In the genomic region with DNA sequence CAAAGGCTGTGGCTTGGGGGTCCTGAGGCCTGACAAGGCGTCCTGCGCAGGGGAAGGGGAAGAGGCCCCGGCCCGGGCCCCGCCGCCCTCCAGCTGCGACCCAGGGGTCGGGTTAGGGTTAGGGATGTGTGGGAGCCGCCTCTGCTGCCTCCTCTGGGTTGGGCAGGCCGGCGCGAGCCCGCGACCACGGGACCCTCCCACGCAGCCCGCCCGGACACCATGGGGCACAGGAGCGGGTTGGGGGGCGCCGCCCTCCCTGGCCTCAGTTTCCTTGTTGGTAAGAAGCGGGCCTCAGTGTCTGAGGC, we compare ENCODE assay signal across 8 cellular contexts. TPM values are rescaled to one million over a fixed set of nuclear protein-coding genes. Genes with fewer than 3 reads are reported as not detected.
DNase-seq lines count a peak whose midpoint lies in the region; ATAC-seq and TF ChIP-seq lines count a peak whose summit lies in the region.

No MANE protein-coding gene starts in this region.

- H3K36me3 Mint-ChIP-seq in CD8-positive, alpha-beta memory T cell = peaks cover 0 to 30% (median under 1%) of the 10 kb centered on the region in 3 donors

- intact Hi-C loops in left colon (cut with DNase I, micrococcal nuclease) = no loop called here
- intact Hi-C loops in transverse colon (cut with DNase I; ENCODE audit: low total_unique reads) = loop anchor here (2.0 kb wide), 1 partner anchor 28 kb away; no protein-coding TSS in a partner anchor
- intact Hi-C loops in head of caudate nucleus (cut with DNase I) = loop anchor here (2.0 kb wide), 1 partner anchor 20 kb away; a partner anchor contains a TSS

- no peak for TF ChIP-seq EP300 in transverse colon (IDR thresholded peaks at IDR 0.05; ENCODE audit: low read depth)

- H3K36me3 ChIP-seq in CD8-positive, alpha-beta memory T cell (ENCODE audit: insufficient read depth, low read length) = peaks cover 9% of the 10 kb centered on the region
- H3K36me3 ChIP-seq in transverse colon = peaks cover 0 to 2% (median 0%) of the 10 kb centered on the region in 4 donors

- H3K4me3 Mint-ChIP-seq in CD8-positive, alpha-beta memory T cell = peak overlapping the region; percentile 70 to 92 (median 81)

- DNase-seq in CD8-positive, alpha-beta memory T cell = no peak
- DNase-seq in left colon (no peak), transverse colon (peak; percentile 26), head of caudate nucleus (no peak)
- no peak for DNase-seq in effector CD4-positive, alpha-beta T cell
- no peak for DNase-seq in stimulated activated CD4-positive, alpha-beta T cell treated with anti-CD3 and anti-CD28 coated beads, Interleukin-4, amount 100 ng/mL, for 24 hours

- no peaks in the 10 kb centered on the region for H3K27me3 ChIP-seq in CD8-positive, alpha-beta memory T cell (ENCODE audit: insufficient read depth, low read length, poor library complexity, severe bottlenecking)
- H3K27me3 ChIP-seq in transverse colon = peaks cover 3% of the 10 kb centered on the region

- WGBS in transverse colon (ENCODE audit: low coverage in 1 of 2), 2 donors = 0% methylated on average over 13 of the region's 22 CpGs; no CpG with 5 or more reads in 1 of the 2 donors

- TF ChIP-seq POLR2A in transverse colon (IDR thresholded peaks at IDR 0.05) = no peak

- H3K27ac ChIP-seq in CD8-positive, alpha-beta memory T cell (ENCODE audit: low read depth, low read length) = peak overlapping the region; percentile 78
- H3K27ac ChIP-seq in angular gyrus (ENCODE audit: low read depth, low read length) (peak overlapping the region; percentile 66), transverse colon (peak overlapping the region; percentile 75 to 87 (median 81))

- peaks cover 10% of the 10 kb centered on the region for H3K4me1 ChIP-seq in CD8-positive, alpha-beta memory T cell (ENCODE audit: insufficient read depth, low read length)
- H3K4me1 ChIP-seq in transverse colon = peaks cover 7 to 20% (median 14%) of the 10 kb centered on the region in 4 donors

- H3K4me3 ChIP-seq in CD8-positive, alpha-beta memory T cell (ENCODE audit: low read length) = peak overlapping the region; percentile 71
- H3K4me3 ChIP-seq in transverse colon = peak overlapping the region; percentile 78 to 86 (median 84)

- no peaks in the 10 kb centered on the region for H3K9me3 Mint-ChIP-seq in CD8-positive, alpha-beta memory T cell

- H3K9me3 ChIP-seq in CD8-positive, alpha-beta memory T cell (ENCODE audit: low read length) = no peaks in the 10 kb centered on the region
- H3K9me3 ChIP-seq in transverse colon = no peaks in the 10 kb centered on the region

- POLR2A ChIA-PET in CD8-positive, alpha-beta memory T cell (lab: Charles Lee) = interaction anchor here (1.0 to 2.3 kb wide), 5 partner anchors 12 to 45 kb away, joined by 4 to 9 read pairs (median 5); a partner anchor contains a TSS

- ATAC-seq in HG02970 (IDR thresholded peaks at IDR 0.05; ENCODE audit: low FRiP score, unreplicated experiment) (peak; percentile 9), left colon (peak; percentile 34)

- peak overlapping the region in 4 of 8 donors; percentile 30 to 77 (median 38) for H3K27ac Mint-ChIP-seq in CD8-positive, alpha-beta memory T cell

- CTCF ChIA-PET in CD8-positive, alpha-beta memory T cell (lab: Charles Lee) = interaction anchor here (0.6 to 18.9 kb wide), 10 partner anchors 8 to 64 kb away, joined by 3 to 332 read pairs (median 6); a partner anchor contains a TSS

- in situ Hi-C loops in transverse colon (cut with MboI; ENCODE audit: low pct_ligation_motif_present in 1 of 4, low pct_unique_long_range_greater_than_20kb in 1 of 4, low sequenced_read_pairs in 3 of 4) = no loop called here

- TF ChIP-seq CTCF in transverse colon (IDR thresholded peaks at IDR 0.05) = no peak

- H3K27me3 Mint-ChIP-seq in CD8-positive, alpha-beta memory T cell = no peaks in the 10 kb centered on the region

- H3K4me1 Mint-ChIP-seq in CD8-positive, alpha-beta memory T cell = peaks cover 0 to 15% (median 1%) of the 10 kb centered on the region in 3 donors

RNA-seq across cellular contexts. Expression of a gene that starts 0.4 kb away (rescaled TPM):
- 10 to 100 TPM; 34.8 to 37.9 TPM for total RNA-seq in CD8-positive, alpha-beta memory T cell
- polyA plus RNA-seq in CD8-positive, alpha-beta memory T cell = 23.1 TPM
- total RNA-seq in left colon = 10 to 100 TPM; 36.0 to 50.2 TPM
- 100 to 1,000 TPM in 2 of 4 donors, 10 to 100 TPM in 2; 59.1 to 346 (median 102) TPM for total RNA-seq in transverse colon

RNA-seq across cellular contexts. Expression of a gene that starts 13.5 kb away (rescaled TPM):
- 10 to 100 TPM; 31.5 to 35.6 TPM for total RNA-seq in CD8-positive, alpha-beta memory T cell
- 10.7 TPM for polyA plus RNA-seq in CD8-positive, alpha-beta memory T cell
- 1 to 10 TPM; 2.0 to 3.3 TPM for total RNA-seq in left colon
- 10 to 100 TPM in 1 of 4 donors, 1 to 10 TPM in 3; 1.2 to 12.3 (median 5.5) TPM for total RNA-seq in transverse colon

RNA-seq across cellular contexts. Expression of a gene that starts 14.2 kb away (rescaled TPM):
- total RNA-seq in CD8-positive, alpha-beta memory T cell = 1 to 10 TPM; 9.8 to 9.9 TPM
- polyA plus RNA-seq in CD8-positive, alpha-beta memory T cell = 0.53 TPM
- under 1 TPM; 0.75 to 0.95 TPM for total RNA-seq in left colon
- total RNA-seq in transverse colon = 10 to 100 TPM in 1 of 4 donors, 1 to 10 TPM in 1, under 1 TPM in 2; 0.40 to 24.3 (median 0.98) TPM

RNA-seq across cellular contexts. Expression of a gene that starts 19.5 kb away (rescaled TPM):
- total RNA-seq in CD8-positive, alpha-beta memory T cell = 10 to 100 TPM; 64.2 to 72.0 TPM
- polyA plus RNA-seq in CD8-positive, alpha-beta memory T cell = 127 TPM
- total RNA-seq in left colon (10 to 100 TPM; 47.2 to 48.6 TPM), transverse colon (10 to 100 TPM; 19.7 to 53.0 (median 38.2) TPM)

RNA-seq across cellular contexts. Expression of a gene that starts 20.1 kb away (rescaled TPM):
- total RNA-seq in CD8-positive, alpha-beta memory T cell = not detected
- polyA plus RNA-seq in CD8-positive, alpha-beta memory T cell = not detected
- 1 to 10 TPM; 6.4 to 7.0 TPM for total RNA-seq in left colon
- 10 to 100 TPM in 2 of 4 donors, 1 to 10 TPM in 1, not detected in 1; 4.9 to 21.2 (median 10.3) TPM for total RNA-seq in transverse colon

Comparison
In these comparisons a context has a peak if more than half of its experiments do, and no peak if none do; other contexts are left out.
1. intact Hi-C loops: an anchor here in transverse colon (2.0 kb wide) and head of caudate nucleus (2.0 kb wide); none called in left colon.